ENCODE assay signal across 18 cellular contexts in genomic region chr20:61990484-61990883, GRCh38.
A peak's percentile ranks its signal among the peaks of the same experiment; 100 is the strongest.
DNase-seq lines count a peak whose midpoint lies in the region; ATAC-seq, FAIRE-seq and TF ChIP-seq lines count a peak whose summit lies in the region.
"Had no signal": no experiment of that assay in that cellular context is flagged by ENCODE, and none has a peak within 500 bp of the region (broad histone marks: within the 10 kb centered on the region; RNA-seq: fewer than 3 reads in every experiment).

No MANE protein-coding gene starts in this region.

- CTCF ChIA-PET in H1 (lab: Charles Lee; ENCODE audit: partially characterized antibody), result no interaction called here

- 85% methylated on average over 11 of the region's 11 CpGs; no CpG with 5 or more reads in 1 of the 2 experiments for WGBS in H1 (ENCODE audit: extremely low coverage in 1 of 2, insufficient coverage in 1 of 2, insufficient read length in 1 of 2, insufficient replicate concordance in 2 of 2, low coverage in 1 of 2, low lambda C conversion rate in 2 of 2, missing lambda C conversion rate in 1 of 2), 2 experiments

- H3K27ac ChIP-seq in H1 (ENCODE audit: low read depth, low read length), result no peak overlapping the region
- H3K27ac ChIP-seq: 22Rv1 had no signal

- peaks cover 0 to 11% of the 10 kb centered on the region in 2 experiments for H4K20me1 ChIP-seq in H1 (replicated peaks in 1 of 2; ENCODE audit: control insufficient read depth in 1 of 2, insufficient read depth in 2 of 2, low read length in 2 of 2)

- H4K8ac ChIP-seq in H1 (ENCODE audit: extremely low read depth, insufficient read depth, low read length), result peak overlapping the region; percentile 18; the same call in 1 of the 2 replicates

- peaks cover 2% of the 10 kb centered on the region; the same call in 1 of the 2 replicates for H3K23me2 ChIP-seq in H1 (ENCODE audit: low read depth, low read length)

- intact Hi-C loops in left cardiac atrium (cut with DNase I) (no loop called here), cardiac septum (cut with DNase I) (no loop called here), natural killer cell (cut with micrococcal nuclease) (no loop called here), CD14-positive monocyte (cut with micrococcal nuclease) (no loop called here)

- H3K36me3 Mint-ChIP-seq in natural killer cell (peaks cover 48% of the 10 kb centered on the region), CD14-positive monocyte (peaks cover 86 to 91% of the 10 kb centered on the region in 2 donors)

- H3K9me3 Mint-ChIP-seq in natural killer cell, result peaks cover 6 to 12% of the 10 kb centered on the region in 2 donors
- peaks cover 29 to 42% (median 36%) of the 10 kb centered on the region in 7 donors for H3K9me3 Mint-ChIP-seq in CD14-positive monocyte

- H3K27ac Mint-ChIP-seq in natural killer cell (peak overlapping the region; percentile 72 to 80), CD14-positive monocyte (no peak overlapping the region)

- H4K5ac ChIP-seq in H1 (ENCODE audit: insufficient read length, low read depth, low read length), result no peak overlapping the region

- peak overlapping the region; percentile 80 for H3K4me3 Mint-ChIP-seq in natural killer cell
- H3K4me3 Mint-ChIP-seq in CD14-positive monocyte, result no peak overlapping the region

- no peak overlapping the region for H3K18ac ChIP-seq in H1 (ENCODE audit: extremely low read depth, low read length)

- H3K36me3 ChIP-seq in H1 (ENCODE audit: control insufficient read depth in 2 of 4, insufficient read depth in 4 of 4, low read length in 3 of 4), result peaks cover 9 to 39% (median 23%) of the 10 kb centered on the region in 4 experiments; a peak in 6 of 8 replicates

- peaks cover 4% of the 10 kb centered on the region; the same call in 1 of the 2 replicates for H3K79me1 ChIP-seq in H1 (ENCODE audit: low read depth, low read length)

- TF ChIP-seq POLR2A in H1 (IDR thresholded peaks at IDR 0.05; ENCODE audit: control extremely low read depth in 1 of 2, low read depth in 2 of 2, low read length in 2 of 2), result no peak

- no peak overlapping the region for H4K91ac ChIP-seq in H1 (replicated peaks; ENCODE audit: insufficient read length, low read length)

- H3K27me3 Mint-ChIP-seq in natural killer cell (ENCODE audit: low read depth in 2 of 2), result no peaks in the 10 kb centered on the region
- H3K27me3 Mint-ChIP-seq in CD14-positive monocyte (ENCODE audit: low read depth in 3 of 3), result peaks cover 0 to 2% (median 0%) of the 10 kb centered on the region in 3 donors
- H3K27me3 Mint-ChIP-seq: CD4-positive, alpha-beta memory T cell had no signal

- H3K14ac ChIP-seq in H1 (ENCODE audit: insufficient read length), result no peak overlapping the region

- DNase-seq in left cardiac atrium, result peak; percentile 6
- no peak for DNase-seq in cardiac septum (ENCODE audit: low spot score)
- DNase-seq in H1 (ENCODE audit: low read depth in 1 of 2, low spot score in 2 of 2), result no peak
- DNase-seq in natural killer cell, result no peak
- no peak for DNase-seq in AG08395 (ENCODE audit: low spot score)
- no peak for DNase-seq in CD14-positive monocyte (ENCODE audit: low spot score)
- DNase-seq: C1 segment of cervical spinal cord; CD4-positive, alpha-beta memory T cell; DMS153; DMS79 treated with DMSO at 0.1 percent for 48 hours; EL; GOT3 had no signal

- H3K23ac ChIP-seq in H1 (ENCODE audit: insufficient read length), result no peak overlapping the region

- H3K4me1 Mint-ChIP-seq in natural killer cell (peaks cover 51 to 61% of the 10 kb centered on the region in 2 donors), CD14-positive monocyte (no peaks in the 10 kb centered on the region)

- no peak for FAIRE-seq in H1 (lab: Jason Lieb, UNC)
- FAIRE-seq: D721Med, G401.6, GM12891 had no signal

- no peak overlapping the region for H2AK5ac ChIP-seq in H1 (ENCODE audit: low read depth, low read length)

- H3K4me2 ChIP-seq in H1 (ENCODE audit: insufficient read depth in 1 of 2, low read depth in 2 of 2, low read length in 2 of 2), result no peak overlapping the region

- no peak overlapping the region for H3K9ac ChIP-seq in H1 (replicated peaks in 1 of 4; ENCODE audit: extremely low read depth in 1 of 4, low read depth in 3 of 4, low read length in 3 of 4)

- no peaks in the 10 kb centered on the region for H3K4me1 ChIP-seq in H1 (replicated peaks in 1 of 4; ENCODE audit: control insufficient read depth in 3 of 4, insufficient read depth in 4 of 4, low read length in 3 of 4)
- H3K4me1 ChIP-seq: HAP-1 had no signal

- no peak overlapping the region for H2AFZ ChIP-seq in H1 (ENCODE audit: low read length)

- H2BK5ac ChIP-seq in H1 (ENCODE audit: low read depth, low read length), result no peak overlapping the region

- H3K4me3 ChIP-seq in H1 (ENCODE audit: extremely low read depth in 1 of 4, insufficient read depth in 2 of 4, low read depth in 3 of 4, low read length in 4 of 4), result no peak overlapping the region
- H3K4me3 ChIP-seq: HAP-1 had no signal

- no peak overlapping the region for H2BK15ac ChIP-seq in H1 (ENCODE audit: low read length)

- no peak for TF ChIP-seq EP300 in H1 (IDR thresholded peaks at IDR 0.05; ENCODE audit: borderline replicate concordance in 1 of 2, low read depth in 2 of 2, low read length in 2 of 2)

- TF ChIP-seq RAD21 in H1 (IDR thresholded peaks at IDR 0.05 in 1 of 2, conservative IDR thresholded peaks at IDR 0.05 in 1 of 2; ENCODE audit: low read depth in 2 of 2, low read length in 2 of 2), result no peak

- no peak overlapping the region for H2BK120ac ChIP-seq in H1 (replicated peaks; ENCODE audit: low read depth, low read length)

- H2BK20ac ChIP-seq in H1 (ENCODE audit: low read length), result no peak overlapping the region

- no peaks in the 10 kb centered on the region for H3K27me3 ChIP-seq in H1 (replicated peaks in 1 of 4; ENCODE audit: control insufficient read depth in 3 of 4, extremely low read depth in 1 of 4, insufficient read depth in 3 of 4, low read length in 3 of 4)

- H3K9me3 ChIP-seq in H1 (ENCODE audit: insufficient read depth in 2 of 2, low read depth in 1 of 2, low read length in 1 of 2), result peaks cover 0 to 2% of the 10 kb centered on the region in 2 experiments; a peak in 2 of 4 replicates
- H3K9me3 ChIP-seq: HAP-1 had no signal

- POLR2A ChIA-PET in H1 (lab: Charles Lee; ENCODE audit: partially characterized antibody), result interaction anchor here (0.8 kb wide), 1 partner anchor 10 kb away, joined by 3 read pairs; no protein-coding TSS in a partner anchor

- peaks cover 0 to under 1% of the 10 kb centered on the region in 2 experiments; a peak in 1 of 4 replicates for H3K79me2 ChIP-seq in H1 (ENCODE audit: control insufficient read depth in 1 of 2, insufficient read depth in 2 of 2, low read length in 2 of 2)

- TF ChIP-seq CTCF in H1 (IDR thresholded peaks at IDR 0.05; ENCODE audit: control extremely low read depth in 1 of 3, insufficient read depth in 1 of 3, low read depth in 1 of 3, low read length in 3 of 3) (no peak), natural killer cell (IDR thresholded peaks at IDR 0.05) (no peak), CD14-positive monocyte (IDR thresholded peaks at IDR 0.05) (no peak)

- no peak overlapping the region for H2BK12ac ChIP-seq in H1 (ENCODE audit: low read depth, low read length)

- no peak for ATAC-seq in left cardiac atrium
- no peak for ATAC-seq in natural killer cell
- ATAC-seq in HG02759 (IDR thresholded peaks at IDR 0.05; ENCODE audit: unreplicated experiment), result no peak

- H3K56ac ChIP-seq in H1 (replicated peaks; ENCODE audit: insufficient read length, low read depth, low read length), result no peak overlapping the region

- H3K4ac ChIP-seq in H1 (replicated peaks; ENCODE audit: insufficient read length, low read depth, low read length), result no peak overlapping the region

TF ChIP-seq in H1, 55 proteins besides CTCF, POLR2A, EP300 and RAD21 (continues in another document):
- TF ChIP-seq JUN (IDR thresholded peaks at IDR 0.05; ENCODE audit: low read depth, low read length) (no peak), EGR1 (IDR thresholded peaks at IDR 0.05; ENCODE audit: borderline replicate concordance, low read depth, low read length) (no peak), MAX (IDR thresholded peaks at IDR 0.05) (no peak), SP4 (IDR thresholded peaks at IDR 0.05; ENCODE audit: low read length) (no peak), RBBP5 (IDR thresholded peaks at IDR 0.05; ENCODE audit: borderline replicate concordance, low read depth, low read length) (no peak)

Comparison
In these comparisons a context has a peak if more than half of its experiments do, and no peak if none do; other contexts are left out.
1. H3K27ac Mint-ChIP-seq: peak in natural killer cell (2 of 2); none in CD14-positive monocyte (0 of 7).